ENCODE assay signal across 18 cellular contexts in genomic region chr15:39823634-39824033, GRCh38. TPM values are rescaled to one million over a fixed set of nuclear protein-coding genes. Genes with fewer than 3 reads are reported as not detected.
DNase-seq lines count a peak whose midpoint lies in the region; ATAC-seq and TF ChIP-seq lines count a peak whose summit lies in the region.
"Had no signal": no experiment of that assay in that cellular context is flagged by ENCODE, and none has a peak within 500 bp of the region (broad histone marks: within the 10 kb centered on the region; RNA-seq: fewer than 3 reads in every experiment).

No MANE protein-coding gene starts in this region.

- TF ChIP-seq CTCF in GM23338 (conservative IDR thresholded peaks at IDR 0.05; ENCODE audit: low read depth in 2 of 2) (peak; percentile 43 to 48), IMR-90 (conservative IDR thresholded peaks at IDR 0.05; ENCODE audit: low read depth, low read length) (no peak), endodermal cell (conservative IDR thresholded peaks at IDR 0.05) (peak; percentile 42)

- H2AFZ ChIP-seq in GM23338: no peak overlapping the region
- H2AFZ ChIP-seq in IMR-90 (replicated peaks; ENCODE audit: low read length, poor library complexity): no peak overlapping the region
- no peak overlapping the region for H2AFZ ChIP-seq in neuronal stem cell (ENCODE audit: low read length)
- no peak overlapping the region for H2AFZ ChIP-seq in mesenchymal stem cell (ENCODE audit: low read depth, low read length)

- in situ Hi-C loops in IMR-90 (cut with MboI; ENCODE audit: low sequenced_read_pairs): no loop called here

- peak overlapping the region; percentile 42; the same call in 1 of the 2 replicates for H3K14ac ChIP-seq in IMR-90 (replicated peaks; ENCODE audit: low read depth, low read length)
- no peak overlapping the region for H3K14ac ChIP-seq in neuronal stem cell (ENCODE audit: low read length)
- H3K14ac ChIP-seq in mesenchymal stem cell (ENCODE audit: low read length in 2 of 2): no peak overlapping the region

- no peak overlapping the region for H3K9ac ChIP-seq in IMR-90 (ENCODE audit: low read depth, low read length)
- no peak overlapping the region for H3K9ac ChIP-seq in endodermal cell (ENCODE audit: extremely low read depth, low read length, poor library complexity, severe bottlenecking)
- no peak overlapping the region for H3K9ac ChIP-seq in neuronal stem cell (ENCODE audit: low read depth, low read length, poor library complexity)
- H3K9ac ChIP-seq in mesenchymal stem cell (ENCODE audit: low read length): no peak overlapping the region

- no peak overlapping the region for H3K18ac ChIP-seq in IMR-90 (ENCODE audit: low read depth, low read length)
- H3K18ac ChIP-seq in neuronal stem cell (ENCODE audit: low read length): no peak overlapping the region
- no peak overlapping the region for H3K18ac ChIP-seq in mesenchymal stem cell (ENCODE audit: low read depth in 1 of 2, low read length in 2 of 2)

- H3K9me1 ChIP-seq in IMR-90 (ENCODE audit: insufficient read depth, low read length): peaks cover 35% of the 10 kb centered on the region

- CTCF ChIA-PET in IMR-90 (lab: Yijun Ruan, JAX): no interaction called here

- peaks cover 100% of the 10 kb centered on the region for H3K79me2 ChIP-seq in GM23338 (replicated peaks; ENCODE audit: insufficient read depth)

- H3K79me1 ChIP-seq in IMR-90 (ENCODE audit: low read depth in 1 of 2, low read length in 2 of 2) (peaks cover 41 to 89% of the 10 kb centered on the region in 2 experiments), neuronal stem cell (ENCODE audit: low read depth, low read length) (peaks cover 1% of the 10 kb centered on the region), mesenchymal stem cell (replicated peaks; ENCODE audit: low read length, poor library complexity, severe bottlenecking) (peaks cover 39% of the 10 kb centered on the region)

- H2BK12ac ChIP-seq in neuronal stem cell (ENCODE audit: low read length) (no peak overlapping the region), mesenchymal stem cell (ENCODE audit: low read length in 2 of 2) (no peak overlapping the region)

- no peak overlapping the region for H4K5ac ChIP-seq in IMR-90 (ENCODE audit: low read depth, low read length)

- H3K27me3 Mint-ChIP-seq in GM23338 (ENCODE audit: insufficient read depth, low read depth, poor library complexity) (peaks cover 1% of the 10 kb centered on the region), endodermal cell (ENCODE audit: insufficient read depth) (no peaks in the 10 kb centered on the region)

- H3K4ac ChIP-seq in IMR-90 (ENCODE audit: low read depth, low read length): no peak overlapping the region
- H3K4ac ChIP-seq in neuronal stem cell (ENCODE audit: low read length): no peak overlapping the region
- H3K4ac ChIP-seq in mesenchymal stem cell (ENCODE audit: low read depth in 1 of 2, low read length in 2 of 2): no peak overlapping the region

- no peak overlapping the region for H4K8ac ChIP-seq in IMR-90 (ENCODE audit: low read depth in 2 of 2, low read length in 2 of 2)
- H4K8ac ChIP-seq in neuronal stem cell (ENCODE audit: low read depth, low read length): no peak overlapping the region
- no peak overlapping the region for H4K8ac ChIP-seq in mesenchymal stem cell (ENCODE audit: low read length)

- H3K4me3 Mint-ChIP-seq in GM23338: no peak overlapping the region
- H3K4me3 Mint-ChIP-seq in endodermal cell: no peak overlapping the region
- H3K4me3 Mint-ChIP-seq: CD4-positive, alpha-beta memory T cell had no signal

- peaks cover 25% of the 10 kb centered on the region for H4K20me1 ChIP-seq in GM23338 (replicated peaks; ENCODE audit: insufficient read depth)
- peaks cover 86% of the 10 kb centered on the region for H4K20me1 ChIP-seq in IMR-90 (ENCODE audit: insufficient read depth, low read length)

- dilution Hi-C loops in IMR-90 (cut with HindIII; ENCODE audit: low sequenced_read_pairs, unreplicated experiment): no loop called here

- no peak for TF ChIP-seq POLR2A in IMR-90 (IDR thresholded peaks at IDR 0.05; ENCODE audit: low read depth, low read length)

- peak overlapping the region; percentile 11 for H2BK5ac ChIP-seq in IMR-90 (ENCODE audit: low read depth, low read length, poor library complexity, severe bottlenecking)
- H2BK5ac ChIP-seq in neuronal stem cell (ENCODE audit: low read length): no peak overlapping the region
- no peak overlapping the region for H2BK5ac ChIP-seq in mesenchymal stem cell (ENCODE audit: low read depth, low read length, poor library complexity, severe bottlenecking)

- H3K4me3 ChIP-seq in GM23338: no peak overlapping the region
- no peak overlapping the region for H3K4me3 ChIP-seq in IMR-90 (ENCODE audit: insufficient read depth, low read depth, low read length)
- no peak overlapping the region for H3K4me3 ChIP-seq in endodermal cell (ENCODE audit: low read length)
- H3K4me3 ChIP-seq in neuronal stem cell (ENCODE audit: low read length in 2 of 2): no peak overlapping the region
- H3K4me3 ChIP-seq in mesenchymal stem cell (ENCODE audit: insufficient read depth in 1 of 2, low read depth in 1 of 2, low read length in 2 of 2): no peak overlapping the region
- H3K4me3 ChIP-seq: A549, HAP-1 had no signal

- H3K27ac Mint-ChIP-seq in GM23338: no peak overlapping the region
- H3K27ac Mint-ChIP-seq in endodermal cell: no peak overlapping the region
- H3K27ac Mint-ChIP-seq: CD4-positive, alpha-beta memory T cell had no signal

- DNase-seq in GM23338 (ENCODE audit: low spot score) (peak; percentile 38), IMR-90 (no peak), endodermal cell (no peak), neuronal stem cell (ENCODE audit: low spot score) (no peak), mesenchymal stem cell (no peak), iPS-NIHi7 (ENCODE audit: extremely low spot score) (no peak), AML-193 (lab: John Stamatoyannopoulos, UW) (no peak)
- DNase-seq: 8988T; ACHN; C1 segment of cervical spinal cord; Calu3; CD4-positive, alpha-beta memory T cell; COR-L47; DMS53; DMS79 treated with DMSO at 0.1 percent for 48 hours; GF-D8 had no signal

- H4K91ac ChIP-seq in IMR-90 (ENCODE audit: insufficient read depth, low read depth, low read length): no peak overlapping the region
- H4K91ac ChIP-seq in neuronal stem cell (ENCODE audit: low read depth, low read length, poor library complexity): peak overlapping the region; percentile 50
- H4K91ac ChIP-seq in mesenchymal stem cell (ENCODE audit: low read length): no peak overlapping the region

- H3K27ac ChIP-seq in GM23338 (ENCODE audit: low read depth) (no peak overlapping the region), IMR-90 (ENCODE audit: insufficient read depth, low read length) (no peak overlapping the region), endodermal cell (ENCODE audit: low read depth, low read length) (no peak overlapping the region), neuronal stem cell (replicated peaks; ENCODE audit: low read length) (no peak overlapping the region), mesenchymal stem cell (ENCODE audit: low read length, poor library complexity, severe bottlenecking) (no peak overlapping the region)
- H3K27ac ChIP-seq: A549 had no signal

- H3K56ac ChIP-seq in IMR-90 (ENCODE audit: extremely low read depth, insufficient read depth, low read length): no peak overlapping the region

- no peak overlapping the region for H2BK20ac ChIP-seq in IMR-90 (ENCODE audit: low read depth, low read length)

- H3K4me1 ChIP-seq in GM23338 (ENCODE audit: insufficient read depth): peaks cover 54% of the 10 kb centered on the region
- peaks cover 6% of the 10 kb centered on the region for H3K4me1 ChIP-seq in IMR-90 (ENCODE audit: control insufficient read depth, insufficient read depth, low read length)
- peaks cover 5% of the 10 kb centered on the region for H3K4me1 ChIP-seq in endodermal cell (ENCODE audit: control insufficient read depth, insufficient read depth, low read length)
- peaks cover 0 to 3% of the 10 kb centered on the region in 2 donors for H3K4me1 ChIP-seq in neuronal stem cell (ENCODE audit: control insufficient read depth in 2 of 2, insufficient read depth in 1 of 2, low read depth in 1 of 2, low read length in 2 of 2)
- peaks cover 4% of the 10 kb centered on the region for H3K4me1 ChIP-seq in mesenchymal stem cell (ENCODE audit: control insufficient read depth, insufficient read depth, low read depth, low read length)
- H3K4me1 ChIP-seq: A549, HAP-1 had no signal

- H3K9me3 Mint-ChIP-seq in GM23338 (peaks cover 8% of the 10 kb centered on the region; the same call in 2 of the 3 replicates), endodermal cell (peaks cover 6% of the 10 kb centered on the region)

- ATAC-seq in GM23338 (peak; percentile 30), IMR-90 (ENCODE audit: low read depth) (no peak)
- ATAC-seq: A549 had no signal

- H3K9me3 ChIP-seq in IMR-90 (ENCODE audit: control insufficient read depth, insufficient read depth, low read length): no peaks in the 10 kb centered on the region; the same call in 1 of the 2 replicates
- H3K9me3 ChIP-seq in endodermal cell (ENCODE audit: control insufficient read depth, low read length): no peaks in the 10 kb centered on the region
- peaks cover 0 to 2% of the 10 kb centered on the region in 2 donors for H3K9me3 ChIP-seq in neuronal stem cell (replicated peaks in 1 of 2; ENCODE audit: control insufficient read depth in 2 of 2, insufficient read depth in 1 of 2, low read depth in 1 of 2, low read length in 2 of 2)
- H3K9me3 ChIP-seq in mesenchymal stem cell (ENCODE audit: control insufficient read depth, low read length): no peaks in the 10 kb centered on the region
- H3K9me3 ChIP-seq: A549, HAP-1 had no signal

- H2BK15ac ChIP-seq in IMR-90 (ENCODE audit: low read depth, low read length) (no peak overlapping the region), neuronal stem cell (ENCODE audit: low read length) (no peak overlapping the region), mesenchymal stem cell (ENCODE audit: low read depth, poor library complexity, severe bottlenecking) (no peak overlapping the region)

- H3K27me3 ChIP-seq in GM23338 (ENCODE audit: insufficient read depth) (no peaks in the 10 kb centered on the region), IMR-90 (ENCODE audit: control insufficient read depth, insufficient read depth, low read length) (no peaks in the 10 kb centered on the region), endodermal cell (ENCODE audit: control insufficient read depth, insufficient read depth, low read length, poor library complexity, severe bottlenecking) (no peaks in the 10 kb centered on the region), neuronal stem cell (ENCODE audit: control insufficient read depth in 3 of 3, insufficient read depth in 3 of 3, low read depth in 1 of 3, low read length in 3 of 3) (peaks cover 0 to 4% (median 2%) of the 10 kb centered on the region in 3 experiments), mesenchymal stem cell (ENCODE audit: control insufficient read depth in 1 of 2, insufficient read depth in 1 of 2, low read length in 2 of 2) (no peaks in the 10 kb centered on the region)

- H3K23ac ChIP-seq in IMR-90 (ENCODE audit: low read depth, low read length): no peak overlapping the region
- H3K23ac ChIP-seq in neuronal stem cell (ENCODE audit: low read depth, low read length, poor library complexity): no peak overlapping the region
- no peak overlapping the region for H3K23ac ChIP-seq in mesenchymal stem cell (ENCODE audit: low read length in 2 of 2)

- H2BK120ac ChIP-seq in IMR-90 (ENCODE audit: low read depth, low read length) (no peak overlapping the region), neuronal stem cell (ENCODE audit: low read depth, low read length) (no peak overlapping the region), mesenchymal stem cell (ENCODE audit: low read depth, low read length) (no peak overlapping the region)

- POLR2A ChIA-PET in IMR-90 (lab: Charles Lee; ENCODE audit: unreplicated experiment): no interaction called here

- peaks cover 35% of the 10 kb centered on the region for H3K36me3 Mint-ChIP-seq in GM23338 (ENCODE audit: low read depth)
- H3K36me3 Mint-ChIP-seq in endodermal cell (ENCODE audit: low read depth): peaks cover 6% of the 10 kb centered on the region
- H3K36me3 Mint-ChIP-seq: CD4-positive, alpha-beta memory T cell had no signal

- no peak overlapping the region for H2AK9ac ChIP-seq in IMR-90 (replicated peaks; ENCODE audit: low read depth, low read length, poor library complexity)

- H3K36me3 ChIP-seq in GM23338 (ENCODE audit: insufficient read depth) (no peaks in the 10 kb centered on the region), IMR-90 (ENCODE audit: control insufficient read depth, insufficient read depth, low read length) (no peaks in the 10 kb centered on the region), endodermal cell (ENCODE audit: control insufficient read depth, insufficient read depth, low read length) (no peaks in the 10 kb centered on the region), neuronal stem cell (replicated peaks in 1 of 2; ENCODE audit: control insufficient read depth in 2 of 2, insufficient read depth in 2 of 2, low read length in 2 of 2) (no peaks in the 10 kb centered on the region), mesenchymal stem cell (ENCODE audit: control insufficient read depth in 1 of 2, insufficient read depth in 2 of 2, low read depth in 1 of 2, low read length in 2 of 2) (peaks cover 0 to 3% of the 10 kb centered on the region in 2 experiments)
- H3K36me3 ChIP-seq: HAP-1 had no signal

- intact Hi-C loops in IMR-90 (cut with micrococcal nuclease): no loop called here

- no peak overlapping the region for H3K4me2 ChIP-seq in GM23338
- no peak overlapping the region for H3K4me2 ChIP-seq in IMR-90 (ENCODE audit: low read depth, low read length)
- H3K4me2 ChIP-seq in neuronal stem cell (ENCODE audit: insufficient read depth, low read length, poor library complexity, severe bottlenecking): no peak overlapping the region
- no peak overlapping the region for H3K4me2 ChIP-seq in mesenchymal stem cell (ENCODE audit: low read length, poor library complexity, severe bottlenecking)
- H3K4me2 ChIP-seq: A549 had no signal

- H3K4me1 Mint-ChIP-seq in GM23338 (peaks cover 68% of the 10 kb centered on the region), endodermal cell (peaks cover 21% of the 10 kb centered on the region)
- H3K4me1 Mint-ChIP-seq: CD4-positive, alpha-beta memory T cell had no signal

- H2AK5ac ChIP-seq in IMR-90 (ENCODE audit: low read depth, low read length) (no peak overlapping the region; the same call in 1 of the 2 replicates), neuronal stem cell (ENCODE audit: low read depth, low read length) (no peak overlapping the region), mesenchymal stem cell (ENCODE audit: low read length, severe bottlenecking) (no peak overlapping the region)

- no CpG with 5 or more reads among the region's 2 CpGs for WGBS in IMR-90 (ENCODE audit: extremely low coverage in 2 of 2, insufficient read length in 1 of 2), 2 experiments
- 85 to 100% methylated on average over 1 to 2 of the region's 2 CpGs for WGBS in endodermal cell (ENCODE audit: insufficient coverage in 1 of 2, insufficient read length in 1 of 2), 2 experiments
- no CpG with 5 or more reads among the region's 2 CpGs for WGBS in neuronal stem cell (ENCODE audit: extremely low coverage in 2 of 2, insufficient read length in 2 of 2, insufficient replicate concordance in 1 of 2), 2 donors
- 69% methylated on average over 2 of the region's 2 CpGs for WGBS in mesenchymal stem cell

- no peak for TF ChIP-seq RAD21 in IMR-90 (IDR thresholded peaks at IDR 0.05; ENCODE audit: low read length)

- peaks cover 14% of the 10 kb centered on the region; the same call in 1 of the 2 replicates for H3K9me2 ChIP-seq in GM23338 (ENCODE audit: insufficient read depth)

- H3F3A ChIP-seq in GM23338 (replicated peaks; ENCODE audit: low read depth): no peaks in the 10 kb centered on the region; the same call in none of the 2 replicates

- BruUV-seq in IMR-90 (replicated peaks; lab: Mats Ljungman, UMichigan): no TSS peak

RNA-seq across cellular contexts. Expression of gene FSIP1, which starts 41.0 kb away (rescaled TPM):
- 0.70 and 2.1 TPM in 2 replicates for total RNA-seq in GM23338 (2014; rRNA removed; shearing (Covaris generic))
- polyA plus RNA-seq in GM23338 (2016; fragmentation: Nextera tagmentation; extraction: Ambion mirVana): 0.68 and 0.92 TPM in 2 replicates
- 0.18 and 0.56 TPM in 2 replicates for total RNA-seq in IMR-90 (2012; rRNA removed)
- 0.03 and 0.10 TPM in 2 replicates for polyA plus RNA-seq in IMR-90 (2012; rRNA removed)
- 0.01 and 0.02 TPM in 2 replicates for polyA plus RNA-seq in IMR-90 (2012; cell fraction: cytosol; rRNA removed)
- polyA plus RNA-seq in IMR-90 (2012; cell fraction: nucleus; rRNA removed; ENCODE audit: low replicate concordance): 0.11 TPM in 1 of 2 replicates, not detected in the other
- 1 to 10 TPM in 1 of 2 donors, under 1 TPM in 1; 0.77 to 1.7 TPM for total RNA-seq in endodermal cell
- polyA plus RNA-seq in endodermal cell (2013, experiment 1 of 2): 2.6 TPM
- polyA plus RNA-seq in endodermal cell (2013, experiment 2 of 2): 2.2 TPM
- polyA plus RNA-seq in neuronal stem cell (2013, experiment 1 of 2): 1.3 TPM
- polyA plus RNA-seq in neuronal stem cell (2013, experiment 2 of 2): 1.1 TPM
- polyA plus RNA-seq in mesenchymal stem cell (2013, experiment 1 of 2): 0.41 TPM
- 0.42 TPM for polyA plus RNA-seq in mesenchymal stem cell (2013, experiment 2 of 2)
